ENCODE assay signal across 7 cellular contexts in genomic region chr6:30716879-30717128, GRCh38. TPM values are rescaled to one million over a fixed set of nuclear protein-coding genes. Genes with fewer than 3 reads are reported as not detected.
A peak's percentile ranks its signal among the peaks of the same experiment; 100 is the strongest.
DNase-seq lines count a peak whose midpoint lies in the region; ATAC-seq, FAIRE-seq and TF ChIP-seq lines count a peak whose summit lies in the region.

No MANE protein-coding gene starts in this region.

- ATAC-seq in activated naive CD8-positive, alpha-beta T cell treated with anti-CD3 and anti-CD28 coated beads, Interleukin-2, amount 10 ng/mL, durations not matched to agents 7 days and 5 days (ENCODE audit: low read depth) = no peak

- H3K27ac ChIP-seq in HUES6 (ENCODE audit: low read depth, low read length) = peak overlapping the region; percentile 88; the same call in 1 of the 2 replicates
- H3K27ac ChIP-seq in keratinocyte (ENCODE audit: control insufficient read depth, insufficient read depth, low read length) = peak overlapping the region; percentile 81
- H3K27ac ChIP-seq in subcutaneous abdominal adipose tissue (ENCODE audit: low read depth, low read length) = peak overlapping the region; percentile 75

- peaks cover 19% of the 10 kb centered on the region for H3K79me2 ChIP-seq in keratinocyte (ENCODE audit: control insufficient read depth, insufficient read depth, low read length)

- no peak for FAIRE-seq in keratinocyte (lab: Jason Lieb, UNC)

- TF ChIP-seq CTCF in keratinocyte (optimal IDR thresholded peaks at IDR 0.05 in 1 of 3, IDR thresholded peaks at IDR 0.05 in 1 of 3, conservative IDR thresholded peaks at IDR 0.05 in 1 of 3; ENCODE audit: extremely low read depth in 1 of 3, insufficient read depth in 2 of 3, low read length in 3 of 3) = no peak

- H3K36me3 ChIP-seq in HUES6 (ENCODE audit: control insufficient read depth, insufficient read depth, low read length) (peaks cover 41% of the 10 kb centered on the region), keratinocyte (ENCODE audit: control insufficient read depth in 2 of 2, extremely low read depth in 1 of 2, insufficient read depth in 2 of 2, low read length in 2 of 2) (peaks cover 14 to 18% of the 10 kb centered on the region in 2 experiments), subcutaneous abdominal adipose tissue (ENCODE audit: control insufficient read depth in 5 of 5, insufficient read depth in 5 of 5, low read length in 5 of 5) (peaks cover 10 to 32% (median 29%) of the 10 kb centered on the region in 5 donors)

- no peaks in the 10 kb centered on the region for H3K9me1 ChIP-seq in keratinocyte (ENCODE audit: control insufficient read depth, extremely low read depth, insufficient read depth, low read length)

- H3K4me2 ChIP-seq in keratinocyte (ENCODE audit: control insufficient read depth, extremely low read depth, insufficient read depth, low read depth, low read length) = peak overlapping the region; percentile 95

- peaks cover 53% of the 10 kb centered on the region for H3K36me3 Mint-ChIP-seq in activated naive CD8-positive, alpha-beta T cell treated with anti-CD3 and anti-CD28 coated beads, Interleukin-2, amount 10 ng/mL, durations not matched to agents 7 days and 5 days

- H3K4me1 ChIP-seq in HUES6 (ENCODE audit: control insufficient read depth, insufficient read depth, low read length) (peaks cover 12% of the 10 kb centered on the region), keratinocyte (ENCODE audit: control insufficient read depth, extremely low read depth, insufficient read depth, low read length) (peaks cover 26% of the 10 kb centered on the region), subcutaneous abdominal adipose tissue (ENCODE audit: control insufficient read depth in 5 of 5, insufficient read depth in 5 of 5, low read length in 5 of 5) (peaks cover 3 to 30% (median 27%) of the 10 kb centered on the region in 5 donors)

- no peaks in the 10 kb centered on the region for H3K9me3 Mint-ChIP-seq in activated naive CD8-positive, alpha-beta T cell treated with anti-CD3 and anti-CD28 coated beads, Interleukin-2, amount 10 ng/mL, durations not matched to agents 7 days and 5 days

- H3K27me3 ChIP-seq in HUES6 (ENCODE audit: control insufficient read depth, insufficient read depth, low read length) = no peaks in the 10 kb centered on the region
- no peaks in the 10 kb centered on the region for H3K27me3 ChIP-seq in keratinocyte (ENCODE audit: control insufficient read depth, extremely low read depth, insufficient read depth, low read length)
- no peaks in the 10 kb centered on the region for H3K27me3 ChIP-seq in subcutaneous abdominal adipose tissue (ENCODE audit: control insufficient read depth in 5 of 5, insufficient read depth in 4 of 5, low read length in 5 of 5)

- peaks cover 46% of the 10 kb centered on the region for H3K4me1 Mint-ChIP-seq in activated naive CD8-positive, alpha-beta T cell treated with anti-CD3 and anti-CD28 coated beads, Interleukin-2, amount 10 ng/mL, durations not matched to agents 7 days and 5 days

- H3K4me3 ChIP-seq in HUES6 (ENCODE audit: low read depth, low read length) (peak overlapping the region; percentile 89), keratinocyte (ENCODE audit: control insufficient read depth in 2 of 3, extremely low read depth in 1 of 3, insufficient read depth in 2 of 3, low read depth in 1 of 3, low read length in 3 of 3) (peak overlapping the region; percentile 52 to 74 (median 71)), subcutaneous abdominal adipose tissue (ENCODE audit: low read depth in 1 of 5, low read length in 5 of 5) (peak overlapping the region; percentile 83 to 91 (median 85))

- no peaks in the 10 kb centered on the region for H3K27me3 Mint-ChIP-seq in activated naive CD8-positive, alpha-beta T cell treated with anti-CD3 and anti-CD28 coated beads, Interleukin-2, amount 10 ng/mL, durations not matched to agents 7 days and 5 days

- POLR2A ChIA-PET in activated naive CD8-positive, alpha-beta T cell treated with anti-CD3 and anti-CD28 coated beads, Interleukin-2, amount 10 ng/mL, durations not matched to agents 7 days and 5 days (lab: Charles Lee) = interaction anchor here (0.7 to 11.0 kb wide), 19 partner anchors 11 to 391 kb away, joined by 3 to 512 read pairs (median 6); partner anchors contain the start of genes ABCF1, DHX16, FLOT1 and GTF2H4

- H3K27ac Mint-ChIP-seq in activated naive CD8-positive, alpha-beta T cell treated with anti-CD3 and anti-CD28 coated beads, Interleukin-2, amount 10 ng/mL, durations not matched to agents 7 days and 5 days = peak overlapping the region; percentile 100

- peaks cover 3% of the 10 kb centered on the region for H4K20me1 ChIP-seq in keratinocyte (ENCODE audit: control insufficient read depth, extremely low read depth, insufficient read depth, low read length)

- peak overlapping the region; percentile 48 for H2AFZ ChIP-seq in keratinocyte (ENCODE audit: control insufficient read depth, low read length)

- DNase-seq in activated naive CD8-positive, alpha-beta T cell treated with anti-CD3 and anti-CD28 coated beads, Interleukin-2, amount 10 ng/mL, durations not matched to agents 7 days and 5 days = no peak
- DNase-seq in keratinocyte (ENCODE audit: low read depth, low spot score) (no peak), hepatic stellate cell (ENCODE audit: low spot score) (no peak), NCI-H2227 (lab: John Stamatoyannopoulos, UW; ENCODE audit: unreplicated experiment) (no peak)
- DNase-seq in effector CD4-positive, alpha-beta T cell = no peak

- peak overlapping the region; percentile 97 for H3K9ac ChIP-seq in HUES6 (ENCODE audit: low read length)
- H3K9ac ChIP-seq in keratinocyte (ENCODE audit: control insufficient read depth, extremely low read depth, insufficient read depth, low read length) = peak overlapping the region; percentile 81
- H3K9ac ChIP-seq in subcutaneous abdominal adipose tissue (ENCODE audit: low read length in 5 of 5) = peak overlapping the region in 4 of 5 donors; percentile 77 to 85 (median 80)

- dilution Hi-C loops in keratinocyte (cut with MboI; ENCODE audit: extremely low pct_ligation_motif_present, low sequenced_read_pairs) = no loop called here

- peak overlapping the region; percentile 91 for H3K4me3 Mint-ChIP-seq in activated naive CD8-positive, alpha-beta T cell treated with anti-CD3 and anti-CD28 coated beads, Interleukin-2, amount 10 ng/mL, durations not matched to agents 7 days and 5 days

- H3K9me3 ChIP-seq in HUES6 (ENCODE audit: control insufficient read depth, insufficient read depth, low read depth, low read length) (no peaks in the 10 kb centered on the region), keratinocyte (ENCODE audit: control insufficient read depth, low read depth, low read length) (no peaks in the 10 kb centered on the region), subcutaneous abdominal adipose tissue (ENCODE audit: control insufficient read depth in 5 of 5, low read length in 5 of 5) (no peaks in the 10 kb centered on the region)

RNA-seq across cellular contexts. Expression of gene MDC1, which starts 0.3 kb away (rescaled TPM):
- 10 to 100 TPM; 50.2 to 52.2 TPM for total RNA-seq in activated naive CD8-positive, alpha-beta T cell treated with anti-CD3 and anti-CD28 coated beads, Interleukin-2, amount 10 ng/mL, durations not matched to agents 7 days and 5 days
- polyA plus RNA-seq in keratinocyte = 4.2 to 10.0 TPM (median 6.9 TPM) in 3 replicates
- polyA plus RNA-seq in keratinocyte (2011; ENCODE audit: low read depth) = 2.8 TPM
- polyA plus RNA-seq in keratinocyte (2011; cell fraction: cytosol; rRNA removed) = 5.3 TPM in 2 replicates
- 25.1 and 29.9 TPM in 2 replicates for polyA plus RNA-seq in keratinocyte (2011; cell fraction: nucleus; rRNA removed)
- polyA plus RNA-seq in keratinocyte (2012; ENCODE audit: low replicate concordance) = 5.5 and 41.2 TPM in 2 replicates
- 5.6 to 43.2 TPM (median 10.2 TPM) in 3 replicates for polyA minus RNA-seq in keratinocyte
- polyA minus RNA-seq in keratinocyte (2011; cell fraction: cytosol; rRNA and poly(A)+ RNA removed) = 4.2 TPM
- polyA minus RNA-seq in keratinocyte (2011; cell fraction: nucleus; rRNA and poly(A)+ RNA removed) = 9.6 and 14.6 TPM in 2 replicates

RNA-seq across cellular contexts. Expression of gene TUBB, which starts 3.3 kb away (rescaled TPM):
- 1,000 to 10,000 TPM; 1,168 to 1,207 TPM for total RNA-seq in activated naive CD8-positive, alpha-beta T cell treated with anti-CD3 and anti-CD28 coated beads, Interleukin-2, amount 10 ng/mL, durations not matched to agents 7 days and 5 days
- polyA plus RNA-seq in keratinocyte = 1,010 to 1,517 TPM (median 1,159 TPM) in 3 replicates
- polyA plus RNA-seq in keratinocyte (2011; ENCODE audit: low read depth) = 84.6 TPM
- 1,081 and 1,086 TPM in 2 replicates for polyA plus RNA-seq in keratinocyte (2011; cell fraction: cytosol; rRNA removed)
- polyA plus RNA-seq in keratinocyte (2011; cell fraction: nucleus; rRNA removed) = 643 and 747 TPM in 2 replicates
- 276 and 1,138 TPM in 2 replicates for polyA plus RNA-seq in keratinocyte (2012; ENCODE audit: low replicate concordance)
- polyA minus RNA-seq in keratinocyte = 1,680 to 1,870 TPM (median 1,801 TPM) in 3 replicates
- 842 TPM for polyA minus RNA-seq in keratinocyte (2011; cell fraction: cytosol; rRNA and poly(A)+ RNA removed)
- 371 and 465 TPM in 2 replicates for polyA minus RNA-seq in keratinocyte (2011; cell fraction: nucleus; rRNA and poly(A)+ RNA removed)

RNA-seq across cellular contexts. Expression of gene FLOT1, which starts 25.7 kb away (rescaled TPM):
- total RNA-seq in activated naive CD8-positive, alpha-beta T cell treated with anti-CD3 and anti-CD28 coated beads, Interleukin-2, amount 10 ng/mL, durations not matched to agents 7 days and 5 days = 100 to 1,000 TPM; 261 to 271 TPM
- 21.6 to 23.8 TPM (median 22.1 TPM) in 3 replicates for polyA plus RNA-seq in keratinocyte
- 52.5 TPM for polyA plus RNA-seq in keratinocyte (2011; ENCODE audit: low read depth)
- 14.9 and 21.3 TPM in 2 replicates for polyA plus RNA-seq in keratinocyte (2011; cell fraction: cytosol; rRNA removed)
- 21.6 and 22.0 TPM in 2 replicates for polyA plus RNA-seq in keratinocyte (2011; cell fraction: nucleus; rRNA removed)
- polyA plus RNA-seq in keratinocyte (2012; ENCODE audit: low replicate concordance) = 19.5 and 22.0 TPM in 2 replicates
- polyA minus RNA-seq in keratinocyte = 23.2 to 52.7 TPM (median 25.6 TPM) in 3 replicates
- 16.3 TPM for polyA minus RNA-seq in keratinocyte (2011; cell fraction: cytosol; rRNA and poly(A)+ RNA removed)
- polyA minus RNA-seq in keratinocyte (2011; cell fraction: nucleus; rRNA and poly(A)+ RNA removed) = 14.8 and 19.5 TPM in 2 replicates

RNA-seq across cellular contexts. Expression of gene NRM, which starts 26.0 kb away (rescaled TPM):
- 10 to 100 TPM; 33.1 to 33.9 TPM for total RNA-seq in activated naive CD8-positive, alpha-beta T cell treated with anti-CD3 and anti-CD28 coated beads, Interleukin-2, amount 10 ng/mL, durations not matched to agents 7 days and 5 days
- polyA plus RNA-seq in keratinocyte = 2.7 to 17.8 TPM (median 7.0 TPM) in 3 replicates
- polyA plus RNA-seq in keratinocyte (2011; ENCODE audit: low read depth) = not detected
- polyA plus RNA-seq in keratinocyte (2011; cell fraction: cytosol; rRNA removed) = 7.1 and 7.7 TPM in 2 replicates
- 7.6 and 8.5 TPM in 2 replicates for polyA plus RNA-seq in keratinocyte (2011; cell fraction: nucleus; rRNA removed)
- polyA plus RNA-seq in keratinocyte (2012; ENCODE audit: low replicate concordance) = 3.8 and 17.2 TPM in 2 replicates
- 6.0 to 32.4 TPM (median 11.8 TPM) in 3 replicates for polyA minus RNA-seq in keratinocyte
- polyA minus RNA-seq in keratinocyte (2011; cell fraction: cytosol; rRNA and poly(A)+ RNA removed) = 9.2 TPM
- polyA minus RNA-seq in keratinocyte (2011; cell fraction: nucleus; rRNA and poly(A)+ RNA removed) = 1.9 and 3.2 TPM in 2 replicates

RNA-seq across cellular contexts. Expression of gene IER3, which starts 27.5 kb away (rescaled TPM):
- 10 to 100 TPM; 49.1 to 52.7 TPM for total RNA-seq in activated naive CD8-positive, alpha-beta T cell treated with anti-CD3 and anti-CD28 coated beads, Interleukin-2, amount 10 ng/mL, durations not matched to agents 7 days and 5 days
- 171 to 289 TPM (median 277 TPM) in 3 replicates for polyA plus RNA-seq in keratinocyte
- 212 TPM for polyA plus RNA-seq in keratinocyte (2011; ENCODE audit: low read depth)
- 139 and 176 TPM in 2 replicates for polyA plus RNA-seq in keratinocyte (2011; cell fraction: cytosol; rRNA removed)
- 516 and 549 TPM in 2 replicates for polyA plus RNA-seq in keratinocyte (2011; cell fraction: nucleus; rRNA removed)
- 226 and 373 TPM in 2 replicates for polyA plus RNA-seq in keratinocyte (2012; ENCODE audit: low replicate concordance)
- 46.6 to 116 TPM (median 58.4 TPM) in 3 replicates for polyA minus RNA-seq in keratinocyte
- 239 TPM for polyA minus RNA-seq in keratinocyte (2011; cell fraction: cytosol; rRNA and poly(A)+ RNA removed)
- 82.4 and 85.6 TPM in 2 replicates for polyA minus RNA-seq in keratinocyte (2011; cell fraction: nucleus; rRNA and poly(A)+ RNA removed)
